ENCODE assay signal across 9 cellular contexts in the genomic region with DNA sequence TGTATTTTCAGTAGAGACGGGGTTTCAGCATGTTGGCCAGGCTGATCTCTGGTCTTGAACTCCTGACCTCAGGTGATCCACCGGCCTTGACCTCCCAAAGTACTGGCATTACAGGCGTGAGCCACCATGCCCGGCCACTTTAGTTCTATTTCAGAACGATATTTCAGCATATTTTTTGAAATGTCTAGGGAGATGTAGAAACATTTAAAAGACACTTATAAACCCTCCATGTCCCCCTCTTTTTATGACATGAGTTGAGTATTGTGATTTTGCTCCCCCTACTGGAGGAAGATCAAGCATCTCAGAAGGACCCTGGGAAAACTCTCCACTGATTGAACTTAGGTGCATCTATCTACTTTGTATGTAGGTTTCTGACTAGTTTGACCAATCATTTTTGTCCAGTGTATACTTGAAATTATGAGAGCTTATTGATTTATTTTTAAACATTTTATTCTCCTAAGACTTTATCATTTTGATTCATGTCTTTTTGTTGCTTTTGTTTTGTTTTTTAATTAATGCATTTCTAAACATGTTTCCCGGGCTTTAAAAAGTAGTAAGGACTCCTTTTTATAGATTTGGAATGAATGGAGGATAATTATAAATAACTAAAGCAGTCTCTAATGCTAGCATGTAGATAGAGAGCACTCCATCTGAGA.
DNase-seq lines count a peak whose midpoint lies in the region; FAIRE-seq and TF ChIP-seq lines count a peak whose summit lies in the region.
"Had no signal": no experiment of that assay in that cellular context is flagged by ENCODE, and none has a peak within 500 bp of the region (broad histone marks: within the 10 kb centered on the region; RNA-seq: fewer than 3 reads in every experiment).

No MANE protein-coding gene starts in this region.

- CTCF ChIA-PET in activated naive CD4-positive, alpha-beta T cell treated with anti-CD3 and anti-CD28 coated beads for 36 hours (lab: Charles Lee): interaction anchor here (0.6 to 3.7 kb wide), 6 partner anchors 9 to 106 kb away, joined by 3 to 30 read pairs (median 3); a partner anchor contains a TSS

- H3K9me3 Mint-ChIP-seq in osteocyte (ENCODE audit: unreplicated experiment): no peaks in the 10 kb centered on the region
- no peaks in the 10 kb centered on the region for H3K9me3 Mint-ChIP-seq in activated naive CD4-positive, alpha-beta T cell treated with anti-CD3 and anti-CD28 coated beads for 36 hours
- H3K9me3 Mint-ChIP-seq: T-helper 1 cell treated with Interleukin-12 subunit alpha and Interleukin-12 subunit beta and Interleukin-4 antibody, amounts not matched to agents 30 μg/mL and 1 μg/mL, for 36 hours had no signal

- TF ChIP-seq CTCF in C4-2B (conservative IDR thresholded peaks at IDR 0.05): peak; percentile 81
- peak; percentile 81 for TF ChIP-seq CTCF in osteocyte (IDR thresholded peaks at IDR 0.05)

- no peak overlapping the region for H3K4me3 Mint-ChIP-seq in osteocyte (ENCODE audit: unreplicated experiment)
- no peak overlapping the region for H3K4me3 Mint-ChIP-seq in activated naive CD4-positive, alpha-beta T cell treated with anti-CD3 and anti-CD28 coated beads for 36 hours
- H3K4me3 Mint-ChIP-seq: T-helper 1 cell treated with Interleukin-12 subunit alpha and Interleukin-12 subunit beta and Interleukin-4 antibody, amounts not matched to agents 30 μg/mL and 1 μg/mL, for 36 hours had no signal

- H3K36me3 Mint-ChIP-seq in osteocyte (ENCODE audit: unreplicated experiment): peaks cover 24% of the 10 kb centered on the region
- H3K36me3 Mint-ChIP-seq in activated naive CD4-positive, alpha-beta T cell treated with anti-CD3 and anti-CD28 coated beads for 36 hours (ENCODE audit: low read depth): peaks cover 17% of the 10 kb centered on the region

- H3K4me1 Mint-ChIP-seq in osteocyte (ENCODE audit: unreplicated experiment): peaks cover 16% of the 10 kb centered on the region
- H3K4me1 Mint-ChIP-seq in activated naive CD4-positive, alpha-beta T cell treated with anti-CD3 and anti-CD28 coated beads for 36 hours (ENCODE audit: low read depth): no peaks in the 10 kb centered on the region

- DNase-seq in GM12892 (ENCODE audit: insufficient read length) (no peak), HT1080 (ENCODE audit: low read depth) (peak; percentile 32), SK-N-DZ (ENCODE audit: low spot score) (peak; percentile 50), fibroblast of peridontal ligament (ENCODE audit: extremely low read depth) (peak; percentile 78), osteocyte (ENCODE audit: extremely low spot score, unreplicated experiment) (no peak)
- no peak for DNase-seq in activated naive CD4-positive, alpha-beta T cell treated with anti-CD3 and anti-CD28 coated beads for 36 hours
- no peak for DNase-seq in stimulated activated CD4-positive, alpha-beta T cell treated with anti-CD3 and anti-CD28 coated beads, Interleukin-2, amount 100 ng/mL, for 48 hours

- peak overlapping the region; percentile 40 for H3K27ac Mint-ChIP-seq in osteocyte (ENCODE audit: unreplicated experiment)
- no peak overlapping the region for H3K27ac Mint-ChIP-seq in activated naive CD4-positive, alpha-beta T cell treated with anti-CD3 and anti-CD28 coated beads for 36 hours
- H3K27ac Mint-ChIP-seq: T-helper 1 cell treated with Interleukin-12 subunit alpha and Interleukin-12 subunit beta and Interleukin-4 antibody, amounts not matched to agents 30 μg/mL and 1 μg/mL, for 36 hours had no signal

- H3K27me3 Mint-ChIP-seq in osteocyte (ENCODE audit: unreplicated experiment): no peaks in the 10 kb centered on the region
- H3K27me3 Mint-ChIP-seq in activated naive CD4-positive, alpha-beta T cell treated with anti-CD3 and anti-CD28 coated beads for 36 hours (ENCODE audit: low read depth): no peaks in the 10 kb centered on the region

- TF ChIP-seq POLR2A in GM12892 (IDR thresholded peaks at IDR 0.05; ENCODE audit: low read depth, low read length): no peak

- peak; percentile 89 for FAIRE-seq in GM12892 (lab: Jason Lieb, UNC)

- intact Hi-C loops in activated naive CD4-positive, alpha-beta T cell treated with anti-CD3 and anti-CD28 coated beads for 36 hours (cut with micrococcal nuclease): loop anchor here (1.0 kb wide), 2 partner anchors 30 to 106 kb away; a partner anchor contains a TSS

- H3K27ac ChIP-seq in C4-2B: no peak overlapping the region

Comparison
In these comparisons a context has a peak if more than half of its experiments do, and no peak if none do; other contexts are left out.
1. DNase-seq: peak in HT1080 (single experiment), SK-N-DZ (single experiment) and fibroblast of peridontal ligament (single experiment); none in GM12892 (single experiment), osteocyte (single experiment), activated naive CD4-positive, alpha-beta T cell treated with anti-CD3 and anti-CD28 coated beads for 36 hours (single experiment) and stimulated activated CD4-positive, alpha-beta T cell treated with anti-CD3 and anti-CD28 coated beads, Interleukin-2, amount 100 ng/mL, for 48 hours (0 of 2).